Comparison of ENCODE assay signal across 8 cellular contexts in the genomic region with DNA sequence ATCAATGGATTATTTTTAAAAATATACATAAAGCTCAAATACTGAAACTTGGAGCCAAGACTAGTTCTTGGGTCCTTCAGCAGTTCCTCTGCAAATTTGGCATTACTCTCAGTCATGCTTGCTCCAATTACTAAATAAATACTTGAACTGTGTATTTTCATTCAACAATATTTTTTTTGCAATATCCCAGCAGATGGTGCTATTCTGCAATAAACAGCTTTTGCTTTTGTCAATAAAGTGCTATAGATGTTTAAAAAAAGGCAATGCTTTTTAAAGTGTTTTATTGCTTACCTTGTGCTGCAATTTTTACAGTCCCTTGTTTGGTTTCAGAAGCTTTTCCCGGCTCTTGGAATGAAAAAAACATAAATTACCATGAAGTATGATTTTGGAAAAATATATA.
A peak's percentile ranks its signal among the peaks of the same experiment; 100 is the strongest.
DNase-seq lines count a peak whose midpoint lies in the region; ATAC-seq and TF ChIP-seq lines count a peak whose summit lies in the region.

No MANE protein-coding gene starts in this region.

- no peaks in the 10 kb centered on the region for H4K20me1 ChIP-seq in hepatocyte (ENCODE audit: insufficient read depth, poor library complexity, severe bottlenecking)

- 34% methylated on average over 1 of the region's 1 CpG for WGBS in hepatocyte (ENCODE audit: low lambda C conversion rate, missing lambda C conversion rate)

- peak; percentile 64 for TF ChIP-seq CTCF in hepatocyte (IDR thresholded peaks at IDR 0.05; ENCODE audit: poor library complexity)

- H3K27ac Mint-ChIP-seq in natural killer cell treated with Interleukin-12 subunit alpha and Interleukin-12 subunit beta and Interleukin-15 and Interleukin-18, amount 100 ng/mL, for 72 hours = no peak overlapping the region

- no peak overlapping the region for H3K27ac ChIP-seq in hepatocyte

- in situ Hi-C loops in KBM-7 (cut with MboI; ENCODE audit: low pct_unique_long_range_greater_than_20kb, low sequenced_read_pairs) = no loop called here

- H3K9me3 Mint-ChIP-seq in natural killer cell treated with Interleukin-12 subunit alpha and Interleukin-12 subunit beta and Interleukin-15 and Interleukin-18, amount 100 ng/mL, for 72 hours = no peaks in the 10 kb centered on the region

- H3K36me3 Mint-ChIP-seq in natural killer cell treated with Interleukin-12 subunit alpha and Interleukin-12 subunit beta and Interleukin-15 and Interleukin-18, amount 100 ng/mL, for 72 hours = no peaks in the 10 kb centered on the region

- no peaks in the 10 kb centered on the region for H3K27me3 ChIP-seq in hepatocyte

- H3K9me2 ChIP-seq in hepatocyte (replicated peaks; ENCODE audit: insufficient read depth) = no peaks in the 10 kb centered on the region

- H3K9me3 ChIP-seq in hepatocyte (ENCODE audit: low read depth) = no peaks in the 10 kb centered on the region

- no peaks in the 10 kb centered on the region for H3K4me1 Mint-ChIP-seq in natural killer cell treated with Interleukin-12 subunit alpha and Interleukin-12 subunit beta and Interleukin-15 and Interleukin-18, amount 100 ng/mL, for 72 hours (ENCODE audit: low read depth in 2 of 2)

- H3K27me3 Mint-ChIP-seq in natural killer cell treated with Interleukin-12 subunit alpha and Interleukin-12 subunit beta and Interleukin-15 and Interleukin-18, amount 100 ng/mL, for 72 hours = no peaks in the 10 kb centered on the region

- H3K36me3 ChIP-seq in hepatocyte (replicated peaks; ENCODE audit: insufficient read depth, low read depth) = no peaks in the 10 kb centered on the region

- peak; percentile 13 to 38 for DNase-seq in AML-193 (lab: John Stamatoyannopoulos, UW)
- peak; percentile 9 for DNase-seq in KBM-7
- DNase-seq in OCI-M1 (lab: John Stamatoyannopoulos, UW) = peak; percentile 82
- peak; percentile 12 for DNase-seq in hepatocyte (ENCODE audit: low spot score)
- no peak for DNase-seq in HuH-7 (ENCODE audit: low spot score)
- DNase-seq in natural killer cell treated with Interleukin-12 subunit alpha and Interleukin-12 subunit beta and Interleukin-15 and Interleukin-18, amount 100 ng/mL, for 72 hours (ENCODE audit: low spot score) = no peak
- DNase-seq in putamen (ENCODE audit: low spot score) = no peak

- no peak overlapping the region for H3K4me2 ChIP-seq in hepatocyte

- no peak overlapping the region for H3K4me3 Mint-ChIP-seq in natural killer cell treated with Interleukin-12 subunit alpha and Interleukin-12 subunit beta and Interleukin-15 and Interleukin-18, amount 100 ng/mL, for 72 hours

- H3K4me3 ChIP-seq in hepatocyte = no peak overlapping the region

- no peaks in the 10 kb centered on the region for H3K4me1 ChIP-seq in hepatocyte (ENCODE audit: insufficient read depth)

- ATAC-seq in esophagus mucosa = no peak
- no peak for ATAC-seq in natural killer cell treated with Interleukin-12 subunit alpha and Interleukin-12 subunit beta and Interleukin-15 and Interleukin-18, amount 100 ng/mL, for 72 hours

- H3K79me2 ChIP-seq in hepatocyte = no peaks in the 10 kb centered on the region

- no peak overlapping the region for H2AFZ ChIP-seq in hepatocyte

Comparison
In these comparisons a context has a peak if more than half of its experiments do, and no peak if none do; other contexts are left out.
1. DNase-seq: peak in AML-193 (2 of 2), KBM-7 (single experiment), OCI-M1 (single experiment) and hepatocyte (single experiment); none in HuH-7 (single experiment), natural killer cell treated with Interleukin-12 subunit alpha and Interleukin-12 subunit beta and Interleukin-15 and Interleukin-18, amount 100 ng/mL, for 72 hours (single experiment) and putamen (single experiment).